Comparison of ENCODE assay signal across 8 cellular contexts in genomic region chr12:2794736-2795289, GRCh38. TPM values are rescaled to one million over a fixed set of nuclear protein-coding genes. Genes with fewer than 3 reads are reported as not detected.
A peak's percentile ranks its signal among the peaks of the same experiment; 100 is the strongest.
DNase-seq lines count a peak whose midpoint lies in the region; ATAC-seq and TF ChIP-seq lines count a peak whose summit lies in the region.

Gene FKBP4, plus strand, starts transcription at chr12:2794970. Its CDS starts 170 bp downstream, at chr12:2795140.

- H3K27me3 ChIP-seq in kidney epithelial cell (ENCODE audit: control insufficient read depth, insufficient read depth, low read length): peaks cover 10% of the 10 kb centered on the region

- peak within 1 kb of the TSS; percentile 88 for H3K4me3 ChIP-seq in AG10803 (ENCODE audit: low read length)
- H3K4me3 ChIP-seq in kidney epithelial cell (ENCODE audit: low read depth, low read length): peak within 1 kb of the TSS; percentile 88

- ATAC-seq in GM18909 (IDR thresholded peaks at IDR 0.05; ENCODE audit: poor library complexity, unreplicated experiment): peak; percentile 57
- peak; percentile 72 for ATAC-seq in HG03139 (IDR thresholded peaks at IDR 0.05; ENCODE audit: unreplicated experiment)

- peak; percentile 75 for DNase-seq in AG10803 (ENCODE audit: low read depth)
- DNase-seq in NCI-H345 (lab: John Stamatoyannopoulos, UW): peak; percentile 87
- peak; percentile 83 for DNase-seq in activated CD4-positive, alpha-beta T cell treated with anti-CD3 and anti-CD28 coated beads for 1 hour
- DNase-seq in cerebellar nuclear complex (lab: John Stamatoyannopoulos, UW): peak; percentile 66 to 76
- no peak for DNase-seq in kidney epithelial cell (ENCODE audit: low read depth)
- peak; percentile 77 to 86 for DNase-seq in stimulated activated CD4-positive, alpha-beta T cell treated with anti-CD3 and anti-CD28 coated beads, Interleukin-15, amount 100 ng/mL, for 48 hours (ENCODE audit: low read depth in 2 of 2)

- H3K36me3 ChIP-seq in kidney epithelial cell (ENCODE audit: control insufficient read depth, insufficient read depth, low read length): peaks cover 3% of the 10 kb centered on the region

- TF ChIP-seq CTCF in AG10803 (conservative IDR thresholded peaks at IDR 0.05; ENCODE audit: low read length) (no peak), kidney epithelial cell (IDR thresholded peaks at IDR 0.05; ENCODE audit: insufficient read depth, low read length, poor library complexity, severe bottlenecking) (no peak)

RNA-seq across cellular contexts. Expression of gene FKBP4, which starts in this region (rescaled TPM):
- total RNA-seq in kidney epithelial cell: 40.0 and 46.6 TPM in 2 replicates
